Comparison of ENCODE assay signal across 11 cellular contexts in genomic region chr6:39280247-39280731, GRCh38. TPM values are rescaled to one million over a fixed set of nuclear protein-coding genes. Genes with fewer than 3 reads are reported as not detected.
DNase-seq lines count a peak whose midpoint lies in the region; ATAC-seq, FAIRE-seq and TF ChIP-seq lines count a peak whose summit lies in the region.
"Had no signal": no experiment of that assay in that cellular context is flagged by ENCODE, and none has a peak within 500 bp of the region (broad histone marks: within the 10 kb centered on the region; RNA-seq: fewer than 3 reads in every experiment).

No MANE protein-coding gene starts in this region.

- H3K27me3 ChIP-seq in GM23248 (replicated peaks; ENCODE audit: insufficient read depth): peaks cover 7% of the 10 kb centered on the region; the same call in 1 of the 2 replicates
- H3K27me3 ChIP-seq in small intestine (ENCODE audit: control insufficient read depth in 2 of 2, insufficient read depth in 2 of 2, low read length in 2 of 2): no peaks in the 10 kb centered on the region

- H3K4me1 Mint-ChIP-seq in stimulated activated memory B cell treated with anti-CD40 and anti-IgM and Interleukin-4, amounts not matched to agents 10 μg/mL and 1 μg/mL and 100 μg/mL, for 72 hours: no peaks in the 10 kb centered on the region

- no peaks in the 10 kb centered on the region for H3K9me3 Mint-ChIP-seq in stimulated activated memory B cell treated with anti-CD40 and anti-IgM and Interleukin-4, amounts not matched to agents 10 μg/mL and 1 μg/mL and 100 μg/mL, for 72 hours

- TF ChIP-seq CTCF in foreskin fibroblast (IDR thresholded peaks at IDR 0.05; ENCODE audit: low read depth, low read length) (no peak), omental fat pad (IDR thresholded peaks at IDR 0.05) (no peak)

- WGBS in GM23248 (ENCODE audit: low coverage in 1 of 2, low lambda C conversion rate in 2 of 2, missing lambda C conversion rate in 2 of 2), 2 experiments: 23 to 24% methylated on average over 8 of the region's 8 CpGs
- 9 to 31% (median 20%) methylated on average over 8 of the region's 8 CpGs for WGBS in small intestine, 3 donors

- H3K36me3 ChIP-seq in GM23248 (ENCODE audit: low read depth) (no peaks in the 10 kb centered on the region), small intestine (ENCODE audit: control insufficient read depth in 2 of 2, insufficient read depth in 2 of 2, low read length in 2 of 2) (no peaks in the 10 kb centered on the region)

- H3K4me2 ChIP-seq in GM23248 (ENCODE audit: unreplicated experiment): no peak overlapping the region

- peak; percentile 64 for DNase-seq in GM23248
- DNase-seq in RCC 7860 (ENCODE audit: low spot score): peak; percentile 14
- DNase-seq in foreskin fibroblast: peak; percentile 7 to 14
- DNase-seq in small intestine: peak; percentile 96
- DNase-seq in NCI-H187 treated with DMSO at 0.1 percent for 48 hours (lab: John Stamatoyannopoulos, UW): no peak
- DNase-seq in omental fat pad (ENCODE audit: low spot score): no peak
- DNase-seq: foreskin melanocyte, GDM1 had no signal

- no peak overlapping the region for H3K9ac ChIP-seq in GM23248

- H3K36me3 Mint-ChIP-seq in stimulated activated memory B cell treated with anti-CD40 and anti-IgM and Interleukin-4, amounts not matched to agents 10 μg/mL and 1 μg/mL and 100 μg/mL, for 72 hours: no peaks in the 10 kb centered on the region

- no peaks in the 10 kb centered on the region for H3K9me3 ChIP-seq in GM23248 (ENCODE audit: low read depth)
- H3K9me3 ChIP-seq in small intestine (ENCODE audit: control insufficient read depth, low read depth): no peaks in the 10 kb centered on the region

- H4K20me1 ChIP-seq in GM23248 (ENCODE audit: insufficient read depth): no peaks in the 10 kb centered on the region

- FAIRE-seq in RCC 7860 (lab: Jason Lieb, UNC) (no peak), small intestine (lab: Jason Lieb, UNC) (no peak)

- no peak overlapping the region for H3K27ac Mint-ChIP-seq in stimulated activated memory B cell treated with anti-CD40 and anti-IgM and Interleukin-4, amounts not matched to agents 10 μg/mL and 1 μg/mL and 100 μg/mL, for 72 hours

- H3F3A ChIP-seq in GM23248 (ENCODE audit: insufficient read depth): no peaks in the 10 kb centered on the region

- no peaks in the 10 kb centered on the region for H3K4me1 ChIP-seq in GM23248 (ENCODE audit: insufficient read depth)
- peaks cover 3 to 6% of the 10 kb centered on the region in 2 donors for H3K4me1 ChIP-seq in small intestine (ENCODE audit: control insufficient read depth in 2 of 2, insufficient read depth in 1 of 2, low read depth in 1 of 2, low read length in 1 of 2)

- no peak overlapping the region for H3K4me3 Mint-ChIP-seq in stimulated activated memory B cell treated with anti-CD40 and anti-IgM and Interleukin-4, amounts not matched to agents 10 μg/mL and 1 μg/mL and 100 μg/mL, for 72 hours

- H3K27me3 Mint-ChIP-seq in stimulated activated memory B cell treated with anti-CD40 and anti-IgM and Interleukin-4, amounts not matched to agents 10 μg/mL and 1 μg/mL and 100 μg/mL, for 72 hours: peaks cover 25% of the 10 kb centered on the region

- H3K79me2 ChIP-seq in GM23248 (ENCODE audit: insufficient read depth): no peaks in the 10 kb centered on the region

- in situ Hi-C loops in GM23248 (cut with MboI): no loop called here

- ATAC-seq in stimulated activated memory B cell treated with anti-CD40 and anti-IgM and Interleukin-4, amounts not matched to agents 10 μg/mL and 1 μg/mL and 100 μg/mL, for 72 hours: no peak
- ATAC-seq in omental fat pad (ENCODE audit: low FRiP score): no peak

- no peak overlapping the region for H3K27ac ChIP-seq in GM23248
- H3K27ac ChIP-seq in small intestine (ENCODE audit: low read depth in 1 of 2, low read length in 1 of 2): peak overlapping the region; percentile 93 to 98

- H3K4me3 ChIP-seq in GM23248 (no peak overlapping the region), foreskin fibroblast (ENCODE audit: low read depth in 1 of 2, low read length in 2 of 2) (no peak overlapping the region), small intestine (ENCODE audit: low read depth in 1 of 2, low read length in 2 of 2) (no peak overlapping the region)

- H2AFZ ChIP-seq in GM23248: no peak overlapping the region

- no peaks in the 10 kb centered on the region for H3K9me2 ChIP-seq in GM23248 (ENCODE audit: insufficient read depth)

RNA-seq across cellular contexts. Expression of gene KCNK17, which starts 33.9 kb away (rescaled TPM):
- total RNA-seq in GM23248 (2014; rRNA removed; shearing (Covaris generic)): not detected in 2 replicates
- not detected in 2 replicates for polyA plus RNA-seq in GM23248 (2016; fragmentation: Nextera tagmentation; extraction: Ambion mirVana)
- 1 to 10 TPM in 1 of 3 donors, under 1 TPM in 1, not detected in 1; 0.45 to 1.4 TPM for polyA plus RNA-seq in small intestine
- total RNA-seq in omental fat pad: under 1 TPM in 2 of 4 donors, not detected in 2; 0.24 to 0.28 TPM
- total RNA-seq: activated CD8-positive, alpha-beta memory T cell treated with anti-CD3 and anti-CD28 coated beads for 36 hours had no signal

RNA-seq across cellular contexts. Expression of gene KCNK16, which starts 42.2 kb away (rescaled TPM):
- total RNA-seq in GM23248 (2014; rRNA removed; shearing (Covaris generic)): not detected in 2 replicates
- polyA plus RNA-seq in GM23248 (2016; fragmentation: Nextera tagmentation; extraction: Ambion mirVana) (not detected in 2 replicates), small intestine (under 1 TPM in 1 of 3 donors, not detected in 2; 0.34 TPM)
- total RNA-seq in omental fat pad: not detected
- total RNA-seq: activated CD8-positive, alpha-beta memory T cell treated with anti-CD3 and anti-CD28 coated beads for 36 hours; mononuclear cell had no signal

RNA-seq across cellular contexts. Expression of gene KCNK5, which starts 51.0 kb away (rescaled TPM):
- not detected in 2 replicates for total RNA-seq in GM23248 (2014; rRNA removed; shearing (Covaris generic))
- not detected in 2 replicates for polyA plus RNA-seq in GM23248 (2016; fragmentation: Nextera tagmentation; extraction: Ambion mirVana)
- polyA plus RNA-seq in small intestine: 10 to 100 TPM; 39.6 to 44.1 (median 43.0) TPM
- 10 to 100 TPM in 1 of 4 donors, 1 to 10 TPM in 3; 1.7 to 10.9 (median 4.1) TPM for total RNA-seq in omental fat pad

Comparison
In these comparisons a context has a peak if more than half of its experiments do, and no peak if none do; other contexts are left out.
1. DNase-seq: peak in GM23248 (single experiment), RCC 7860 (single experiment), foreskin fibroblast (2 of 2) and small intestine (single experiment); none in NCI-H187 treated with DMSO at 0.1 percent for 48 hours (single experiment) and omental fat pad (single experiment).